Comparison of ENCODE assay signal across 18 cellular contexts in genomic region chr9:106883626-106884190, GRCh38. TPM values are rescaled to one million over a fixed set of nuclear protein-coding genes. Genes with fewer than 3 reads are reported as not detected.
DNase-seq lines count a peak whose midpoint lies in the region; ATAC-seq and TF ChIP-seq lines count a peak whose summit lies in the region.
"Had no signal": no experiment of that assay in that cellular context is flagged by ENCODE, and none has a peak within 500 bp of the region (broad histone marks: within the 10 kb centered on the region; RNA-seq: fewer than 3 reads in every experiment).

No MANE protein-coding gene starts in this region.

- H3K4me1 Mint-ChIP-seq in MCF 10A (ENCODE audit: insufficient read depth, unreplicated experiment): peaks cover 62% of the 10 kb centered on the region
- no peaks in the 10 kb centered on the region for H3K4me1 Mint-ChIP-seq in activated naive CD8-positive, alpha-beta T cell treated with anti-CD3 and anti-CD28 coated beads, Interleukin-2, amount 50 U/mL, for 24 hours
- H3K4me1 Mint-ChIP-seq: activated CD4-positive, alpha-beta T cell treated with anti-CD3 and anti-CD28 coated beads for 36 hours; memory B cell had no signal

- H3K4me3 Mint-ChIP-seq in MCF 10A (ENCODE audit: unreplicated experiment): no peak overlapping the region
- no peak overlapping the region for H3K4me3 Mint-ChIP-seq in activated naive CD8-positive, alpha-beta T cell treated with anti-CD3 and anti-CD28 coated beads, Interleukin-2, amount 50 U/mL, for 24 hours
- H3K4me3 Mint-ChIP-seq: activated CD4-positive, alpha-beta T cell treated with anti-CD3 and anti-CD28 coated beads for 36 hours; activated T-cell treated with anti-CD3 and anti-CD28 coated beads, Interleukin-2, amount 50 U/mL, for 24 hours; memory B cell had no signal

- H3K4me3 ChIP-seq in breast epithelium: no peak overlapping the region
- H3K4me3 ChIP-seq in adipocyte (ENCODE audit: low read length): no peak overlapping the region
- H3K4me3 ChIP-seq in upper lobe of left lung: no peak overlapping the region
- H3K4me3 ChIP-seq: coronary artery, esophagus muscularis mucosa had no signal

- WGBS in upper lobe of left lung, 2 donors: 62 to 73% methylated on average over 2 of the region's 2 CpGs

- DNase-seq in MCF 10A (ENCODE audit: unreplicated experiment) (peak; percentile 38), breast epithelium (ENCODE audit: low spot score in 2 of 2) (no peak), adipocyte (ENCODE audit: low read depth) (peak; percentile 32), iris pigment epithelial cell (ENCODE audit: low read depth) (peak; percentile 66), upper lobe of left lung (peak in 1 of 2 donors; percentile 50)
- DNase-seq in activated naive CD8-positive, alpha-beta T cell treated with anti-CD3 and anti-CD28 coated beads, Interleukin-2, amount 50 U/mL, for 24 hours: no peak
- DNase-seq in activated CD4-positive, alpha-beta T cell treated with anti-CD3 and anti-CD28 coated beads, Interleukin-2, amount 50 U/mL, for 48 hours: no peak
- DNase-seq: ACHN; activated CD4-positive, alpha-beta T cell treated with anti-CD3 and anti-CD28 coated beads for 36 hours; activated T-cell treated with anti-CD3 and anti-CD28 coated beads, Interleukin-2, amount 50 U/mL, for 24 hours; NCI-H1417 treated with DMSO at 0.1 percent for 48 hours; NCI-H446; occipital lobe had no signal

- no TSS peak for BruUV-seq in MCF 10A (replicated peaks; lab: Mats Ljungman, UMichigan)

- no peaks in the 10 kb centered on the region for H3K27me3 Mint-ChIP-seq in MCF 10A (ENCODE audit: insufficient read depth, unreplicated experiment)
- H3K27me3 Mint-ChIP-seq in activated naive CD8-positive, alpha-beta T cell treated with anti-CD3 and anti-CD28 coated beads, Interleukin-2, amount 50 U/mL, for 24 hours: no peaks in the 10 kb centered on the region
- H3K27me3 Mint-ChIP-seq: activated CD4-positive, alpha-beta T cell treated with anti-CD3 and anti-CD28 coated beads for 36 hours; activated T-cell treated with anti-CD3 and anti-CD28 coated beads, Interleukin-2, amount 50 U/mL, for 24 hours; memory B cell had no signal

- H3K9me3 Mint-ChIP-seq in MCF 10A (ENCODE audit: unreplicated experiment): no peaks in the 10 kb centered on the region
- H3K9me3 Mint-ChIP-seq in activated naive CD8-positive, alpha-beta T cell treated with anti-CD3 and anti-CD28 coated beads, Interleukin-2, amount 50 U/mL, for 24 hours: no peaks in the 10 kb centered on the region
- H3K9me3 Mint-ChIP-seq: activated T-cell treated with anti-CD3 and anti-CD28 coated beads, Interleukin-2, amount 50 U/mL, for 24 hours; memory B cell had no signal

- ATAC-seq in upper lobe of left lung (ENCODE audit: low FRiP score in 2 of 2) (peak; percentile 13 to 28), GM18505 (IDR thresholded peaks at IDR 0.05; ENCODE audit: unreplicated experiment) (no peak)
- no peak for ATAC-seq in activated naive CD8-positive, alpha-beta T cell treated with anti-CD3 and anti-CD28 coated beads, Interleukin-2, amount 50 U/mL, for 24 hours
- ATAC-seq: activated CD4-positive, alpha-beta T cell treated with anti-CD3 and anti-CD28 coated beads for 36 hours; HepG2 had no signal

- TF ChIP-seq CTCF in MCF 10A (IDR thresholded peaks at IDR 0.05; ENCODE audit: unreplicated experiment) (no peak), breast epithelium (IDR thresholded peaks at IDR 0.05) (no peak), upper lobe of left lung (IDR thresholded peaks at IDR 0.05) (no peak)

- no peak overlapping the region for H3K9ac ChIP-seq in adipocyte (ENCODE audit: low read length)

- peak in 1 of 4 donors; percentile 18 for TF ChIP-seq EP300 in upper lobe of left lung (IDR thresholded peaks at IDR 0.05)

- peaks cover 4 to 6% of the 10 kb centered on the region in 2 donors for H3K4me1 ChIP-seq in breast epithelium
- peaks cover 47% of the 10 kb centered on the region for H3K4me1 ChIP-seq in adipocyte (ENCODE audit: control insufficient read depth, insufficient read depth, low read length)
- H3K4me1 ChIP-seq in upper lobe of left lung: peaks cover 12 to 59% (median 39%) of the 10 kb centered on the region in 4 donors

- H3K27ac ChIP-seq in breast epithelium (no peak overlapping the region), upper lobe of left lung (peak overlapping the region; percentile 55 to 64 (median 63))
- H3K27ac ChIP-seq: coronary artery, esophagus muscularis mucosa had no signal

- CTCF ChIA-PET in MCF 10A (lab: Yijun Ruan, JAX): interaction anchor here (0.8 to 10.0 kb wide), 2 partner anchors 17 to 31 kb away, joined by 3 to 121 read pairs; partner anchors contain the start of gene ZNF462

- H3K36me3 ChIP-seq in breast epithelium (no peaks in the 10 kb centered on the region), adipocyte (ENCODE audit: control insufficient read depth, insufficient read depth, low read length, severe bottlenecking) (no peaks in the 10 kb centered on the region), upper lobe of left lung (no peaks in the 10 kb centered on the region)
- H3K36me3 ChIP-seq: esophagus muscularis mucosa had no signal

- TF ChIP-seq POLR2A in breast epithelium (IDR thresholded peaks at IDR 0.05) (no peak), upper lobe of left lung (IDR thresholded peaks at IDR 0.05) (no peak), GM18505 (IDR thresholded peaks at IDR 0.05; ENCODE audit: borderline replicate concordance, extremely low read depth, insufficient read depth, insufficient read length) (no peak)

- H3K9me3 ChIP-seq in breast epithelium (no peaks in the 10 kb centered on the region), adipocyte (ENCODE audit: control insufficient read depth, low read length) (no peaks in the 10 kb centered on the region), upper lobe of left lung (no peaks in the 10 kb centered on the region)
- H3K9me3 ChIP-seq: esophagus muscularis mucosa had no signal

- H3K27me3 ChIP-seq in breast epithelium (no peaks in the 10 kb centered on the region), adipocyte (replicated peaks; ENCODE audit: control insufficient read depth, insufficient read depth, low read length) (no peaks in the 10 kb centered on the region), upper lobe of left lung (no peaks in the 10 kb centered on the region)
- H3K27me3 ChIP-seq: esophagus muscularis mucosa had no signal

- POLR2A ChIA-PET in MCF 10A (lab: Yijun Ruan, JAX): interaction anchor here (0.7 to 15.0 kb wide), 4 partner anchors 8 to 236 kb away, joined by 3 to 710 read pairs (median 88); partner anchors contain the start of gene ZNF462

- intact Hi-C loops in MCF 10A (cut with micrococcal nuclease) (no loop called here), breast epithelium (cut with DNase I; ENCODE audit: low total_unique reads) (no loop called here)

- H3K36me3 Mint-ChIP-seq in MCF 10A (ENCODE audit: insufficient read depth, unreplicated experiment): peaks cover 13% of the 10 kb centered on the region
- H3K36me3 Mint-ChIP-seq in activated naive CD8-positive, alpha-beta T cell treated with anti-CD3 and anti-CD28 coated beads, Interleukin-2, amount 50 U/mL, for 24 hours (ENCODE audit: low read depth): no peaks in the 10 kb centered on the region
- H3K36me3 Mint-ChIP-seq: memory B cell had no signal

- H3K27ac Mint-ChIP-seq in MCF 10A (ENCODE audit: low read depth, unreplicated experiment): peak overlapping the region; percentile 86
- H3K27ac Mint-ChIP-seq in activated naive CD8-positive, alpha-beta T cell treated with anti-CD3 and anti-CD28 coated beads, Interleukin-2, amount 50 U/mL, for 24 hours: no peak overlapping the region
- H3K27ac Mint-ChIP-seq: activated CD4-positive, alpha-beta T cell treated with anti-CD3 and anti-CD28 coated beads for 36 hours; activated T-cell treated with anti-CD3 and anti-CD28 coated beads, Interleukin-2, amount 50 U/mL, for 24 hours; memory B cell had no signal

RNA-seq across cellular contexts. Expression of gene ZNF462, which starts 20.7 kb away (rescaled TPM):
- total RNA-seq in MCF 10A (2022): 45.7 and 47.2 TPM in 2 replicates
- 10 to 100 TPM in 2 of 3 donors, 1 to 10 TPM in 1; 9.0 to 36.4 (median 20.6) TPM for total RNA-seq in breast epithelium
- total RNA-seq in upper lobe of left lung: 10 to 100 TPM; 17.9 to 85.9 (median 21.2) TPM
- total RNA-seq: HepG2 had no signal

Comparison
In these comparisons a context has a peak if more than half of its experiments do, and no peak if none do; other contexts are left out.
1. DNase-seq: peak in MCF 10A (single experiment), adipocyte (single experiment) and iris pigment epithelial cell (single experiment); none in breast epithelium (0 of 2), activated naive CD8-positive, alpha-beta T cell treated with anti-CD3 and anti-CD28 coated beads, Interleukin-2, amount 50 U/mL, for 24 hours (single experiment) and activated CD4-positive, alpha-beta T cell treated with anti-CD3 and anti-CD28 coated beads, Interleukin-2, amount 50 U/mL, for 48 hours (0 of 2).
2. H3K27ac ChIP-seq: peak in upper lobe of left lung (4 of 4); none in breast epithelium (0 of 2).
3. ATAC-seq: peak in upper lobe of left lung (2 of 2); none in GM18505 (single experiment) and activated naive CD8-positive, alpha-beta T cell treated with anti-CD3 and anti-CD28 coated beads, Interleukin-2, amount 50 U/mL, for 24 hours (single experiment).